Comparison of ENCODE assay signal across 26 cellular contexts in the genomic region with DNA sequence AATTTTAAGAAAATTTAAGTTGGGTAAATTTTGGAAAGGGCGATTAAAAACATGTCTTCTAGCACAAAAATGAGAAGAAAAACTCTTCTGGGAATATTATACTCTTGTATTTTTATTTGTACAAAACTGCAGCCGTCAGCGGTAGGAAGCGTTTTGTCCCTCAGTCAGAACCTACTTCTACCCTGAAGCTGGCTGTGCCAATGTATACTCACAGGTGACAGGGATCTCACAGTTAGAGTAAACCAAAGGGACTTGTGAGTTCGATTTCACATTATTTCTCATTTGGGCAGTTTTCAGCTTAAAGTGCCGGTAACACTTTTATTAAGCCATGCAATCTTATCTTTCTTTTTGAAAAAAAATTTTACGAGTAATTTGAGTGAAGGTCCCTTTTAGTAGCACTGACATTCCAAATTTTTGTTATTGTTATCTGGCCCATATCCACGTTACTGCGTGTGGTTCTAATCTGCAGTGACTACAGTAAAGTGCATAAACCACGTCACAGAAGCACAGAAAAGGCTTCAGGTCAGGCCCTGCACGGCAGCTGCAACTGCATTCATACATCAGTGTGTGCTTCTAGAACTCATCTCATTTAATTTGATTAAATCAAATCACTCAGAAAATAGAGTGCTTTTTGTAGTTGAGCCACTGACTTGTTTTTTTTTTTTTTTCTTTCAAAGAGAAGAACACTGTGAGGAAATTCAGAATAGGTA.
"Had no signal": no experiment of that assay in that cellular context is flagged by ENCODE, and none has a peak within 500 bp of the region (broad histone marks: within the 10 kb centered on the region; RNA-seq: fewer than 3 reads in every experiment).

No MANE protein-coding gene starts in this region.

- H3K27me3 Mint-ChIP-seq: stimulated activated naive CD8-positive, alpha-beta T cell treated with anti-CD3 and anti-CD28 coated beads, Interleukin-15, amount 100 ng/mL, for 72 hours; type B pancreatic cell had no signal

- H3K4me1 ChIP-seq: lower lobe of right lung, prostate gland, right atrium auricular region, suprapubic skin had no signal

- H3K27me3 ChIP-seq: dorsolateral prefrontal cortex, ovary, right atrium auricular region, suprapubic skin had no signal

- H3K4me3 ChIP-seq: dorsolateral prefrontal cortex, lower lobe of right lung, ovary, prostate gland, right atrium auricular region, smooth muscle cell, suprapubic skin had no signal

- H3K27ac Mint-ChIP-seq: endodermal cell; immature natural killer cell; naive thymus-derived CD8-positive, alpha-beta T cell; stimulated activated naive CD8-positive, alpha-beta T cell treated with anti-CD3 and anti-CD28 coated beads, Interleukin-15, amount 100 ng/mL, for 72 hours; type B pancreatic cell had no signal

- H3K9me3 Mint-ChIP-seq: endodermal cell, type B pancreatic cell had no signal

- H3K36me3 Mint-ChIP-seq: immature natural killer cell; naive thymus-derived CD8-positive, alpha-beta T cell; type B pancreatic cell had no signal

- DNase-seq: cerebellar nuclear complex; dorsolateral prefrontal cortex; effector CD4-positive, alpha-beta T cell; endodermal cell; hypothalamus; immature natural killer cell; islet precursor cell; kidney glomerular epithelial cell; left ventricle myocardium superior; lower lobe of right lung; naive thymus-derived CD8-positive, alpha-beta T cell; occipital lobe; ovary; stimulated activated CD4-positive, alpha-beta T cell treated with anti-CD3 and anti-CD28 coated beads, Interleukin-12 subunit alpha, Interleukin-12 subunit beta, amount 100 ng/mL, for 4 hours; stimulated activated CD4-positive, alpha-beta T cell treated with anti-CD3 and anti-CD28 coated beads, Interleukin-1b, Interleukin-23, amount 100 ng/mL, for 48 hours; stimulated activated CD4-positive, alpha-beta T cell treated with anti-CD3 and anti-CD28 coated beads, Interleukin-4, amount 100 ng/mL, for 1 hour; stimulated activated CD8-positive, alpha-beta memory T cell treated with anti-CD3 and anti-CD28 coated beads, Interleukin-4, amount 100 ng/mL, for 48 hours; stimulated activated naive CD4-positive, alpha-beta T cell; stimulated activated naive CD8-positive, alpha-beta T cell treated with anti-CD3 and anti-CD28 coated beads, Interleukin-15, amount 100 ng/mL, for 72 hours had no signal

- H3K36me3 ChIP-seq: lower lobe of right lung, ovary, prostate gland, right atrium auricular region, suprapubic skin had no signal

- H3K4me1 Mint-ChIP-seq: endodermal cell; immature natural killer cell; stimulated activated naive CD8-positive, alpha-beta T cell treated with anti-CD3 and anti-CD28 coated beads, Interleukin-15, amount 100 ng/mL, for 72 hours had no signal

- H3K4me3 Mint-ChIP-seq: endodermal cell; immature natural killer cell; naive thymus-derived CD8-positive, alpha-beta T cell; stimulated activated naive CD8-positive, alpha-beta T cell treated with anti-CD3 and anti-CD28 coated beads, Interleukin-15, amount 100 ng/mL, for 72 hours; type B pancreatic cell had no signal

- ATAC-seq: esophagus mucosa; left ventricle myocardium superior; lower lobe of right lung; naive thymus-derived CD8-positive, alpha-beta T cell; sciatic nerve; stimulated activated naive CD8-positive, alpha-beta T cell treated with anti-CD3 and anti-CD28 coated beads, Interleukin-15, amount 100 ng/mL, for 72 hours had no signal

- H3K9me3 ChIP-seq: lower lobe of right lung, ovary, prostate gland, right atrium auricular region, suprapubic skin had no signal
